1 cellular context compared by ENCODE assay signal in the genomic region with DNA sequence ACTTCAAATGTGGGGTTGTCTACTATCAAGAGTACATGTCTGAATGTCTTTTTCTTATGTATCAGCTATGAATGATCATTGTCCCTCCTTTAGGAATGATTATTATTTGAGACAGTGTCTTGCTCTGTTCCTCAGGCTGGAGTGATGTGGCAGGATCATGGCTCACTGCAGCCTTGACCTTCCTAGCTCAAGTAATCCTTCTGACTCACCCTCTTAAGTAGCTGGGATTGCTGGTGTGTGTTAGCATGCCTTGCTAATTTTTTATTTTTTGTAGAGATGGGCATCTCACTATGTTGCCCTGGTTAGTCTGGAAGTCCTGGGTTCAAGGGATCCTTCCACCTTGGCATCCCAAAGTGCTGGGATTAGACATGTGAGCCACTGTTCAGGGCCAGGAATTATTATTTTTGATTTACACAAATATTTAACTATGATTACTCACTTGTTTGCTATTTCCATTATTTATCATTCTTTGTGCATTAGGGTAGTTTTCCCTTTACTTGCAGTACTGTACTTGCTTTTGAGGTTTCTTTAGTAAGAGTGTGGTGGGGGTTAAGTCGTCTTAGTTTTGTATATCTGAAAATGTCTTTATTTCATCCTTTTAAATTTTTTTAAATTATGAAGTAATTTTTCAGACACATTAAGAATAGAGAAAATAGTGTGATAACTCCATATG.
TF ChIP-seq lines count a peak whose summit lies in the region.

No MANE protein-coding gene starts in this region.

TF ChIP-seq in SK-N-SH treated with all-trans-retinoic acid at 6 μM for 48 hours, 23 proteins besides CTCF, POLR2A, EP300 and RAD21 (continued from another document):
- TF ChIP-seq, protein P1, sequence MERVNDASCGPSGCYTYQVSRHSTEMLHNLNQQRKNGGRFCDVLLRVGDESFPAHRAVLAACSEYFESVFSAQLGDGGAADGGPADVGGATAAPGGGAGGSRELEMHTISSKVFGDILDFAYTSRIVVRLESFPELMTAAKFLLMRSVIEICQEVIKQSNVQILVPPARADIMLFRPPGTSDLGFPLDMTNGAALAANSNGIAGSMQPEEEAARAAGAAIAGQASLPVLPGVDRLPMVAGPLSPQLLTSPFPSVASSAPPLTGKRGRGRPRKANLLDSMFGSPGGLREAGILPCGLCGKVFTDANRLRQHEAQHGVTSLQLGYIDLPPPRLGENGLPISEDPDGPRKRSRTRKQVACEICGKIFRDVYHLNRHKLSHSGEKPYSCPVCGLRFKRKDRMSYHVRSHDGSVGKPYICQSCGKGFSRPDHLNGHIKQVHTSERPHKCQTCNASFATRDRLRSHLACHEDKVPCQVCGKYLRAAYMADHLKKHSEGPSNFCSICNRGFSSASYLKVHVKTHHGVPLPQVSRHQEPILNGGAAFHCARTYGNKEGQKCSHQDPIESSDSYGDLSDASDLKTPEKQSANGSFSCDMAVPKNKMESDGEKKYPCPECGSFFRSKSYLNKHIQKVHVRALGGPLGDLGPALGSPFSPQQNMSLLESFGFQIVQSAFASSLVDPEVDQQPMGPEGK (CRISPR knock-in tag; IDR thresholded peaks at IDR 0.05; ENCODE audit: borderline replicate concordance) = no peak
